ENCODE assay signal across 31 cellular contexts in genomic region chr14:77340389-77340788, GRCh38.
"Had no signal": no experiment of that assay in that cellular context is flagged by ENCODE, and none has a peak within 500 bp of the region (broad histone marks: within the 10 kb centered on the region; RNA-seq: fewer than 3 reads in every experiment).

No MANE protein-coding gene starts in this region.

- H3K4me1 ChIP-seq: spleen, suprapubic skin, testis, tibial artery, transverse colon, upper lobe of right lung, uterus had no signal

- H3K4me3 Mint-ChIP-seq: naive thymus-derived CD8-positive, alpha-beta T cell; natural killer cell treated with Interleukin-12 subunit alpha and Interleukin-12 subunit beta and Interleukin-15 and Interleukin-18, amount 100 ng/mL, for 72 hours; neural progenitor cell; stimulated activated memory B cell treated with anti-CD40 and anti-IgM and Interleukin-4, amounts not matched to agents 10 μg/mL and 1 μg/mL and 100 μg/mL, for 72 hours; stimulated activated naive CD8-positive, alpha-beta T cell treated with anti-CD3 and anti-CD28 coated beads, Interleukin-15, amount 100 ng/mL, for 72 hours; type B pancreatic cell had no signal

- H3K79me2 ChIP-seq: parathyroid adenoma had no signal

- H3K9me3 ChIP-seq: ovary, psoas muscle, spleen, suprapubic skin, testis, tibial artery, transverse colon, upper lobe of right lung, uterus had no signal

- H3K4me3 ChIP-seq: neural progenitor cell, ovary, psoas muscle, skin epidermis, smooth muscle cell, spleen, suprapubic skin, testis, tibial artery, transverse colon, upper lobe of right lung, uterus had no signal

- DNase-seq: naive thymus-derived CD8-positive, alpha-beta T cell; occipital lobe; ovary; posterior cingulate gyrus; psoas muscle; right cardiac atrium; spleen; stimulated activated CD4-positive, alpha-beta T cell treated with anti-CD3 and anti-CD28 coated beads, Interleukin-12 subunit alpha, Interleukin-12 subunit beta, amount 100 ng/mL, for 4 hours; stimulated activated CD4-positive, alpha-beta T cell treated with anti-CD3 and anti-CD28 coated beads, Interleukin-1b, Interleukin-23, amount 100 ng/mL, for 48 hours; stimulated activated CD4-positive, alpha-beta T cell treated with anti-CD3 and anti-CD28 coated beads, Interleukin-4, amount 100 ng/mL, for 1 hour; stimulated activated CD4-positive, alpha-beta T cell treated with anti-CD3 and anti-CD28 coated beads, Interleukin-4, amount 100 ng/mL, for 4 hours; stimulated activated CD8-positive, alpha-beta memory T cell treated with anti-CD3 and anti-CD28 coated beads, Interleukin-4, amount 100 ng/mL, for 48 hours; stimulated activated naive CD4-positive, alpha-beta T cell; stimulated activated naive CD8-positive, alpha-beta T cell treated with anti-CD3 and anti-CD28 coated beads, Interleukin-15, amount 100 ng/mL, for 72 hours; stimulated activated naive CD8-positive, alpha-beta T cell treated with anti-CD3 and anti-CD28 coated beads, Interleukin-15, Interleukin-2, amounts not matched to agents 100 U/mL and 50 U/mL, for 24 hours; substantia nigra; testis; tibial artery; transverse colon; upper lobe of right lung; uterus had no signal

- H3K27ac ChIP-seq: neural progenitor cell, ovary, parathyroid adenoma, psoas muscle, skin epidermis, spleen, suprapubic skin, testis, tibial artery, transverse colon, upper lobe of right lung, uterus had no signal

- ATAC-seq: naive thymus-derived CD8-positive, alpha-beta T cell; natural killer cell treated with Interleukin-12 subunit alpha and Interleukin-12 subunit beta and Interleukin-15 and Interleukin-18, amount 100 ng/mL, for 72 hours; psoas muscle; right cardiac atrium; sciatic nerve; stimulated activated memory B cell treated with anti-CD40 and anti-IgM and Interleukin-4, amounts not matched to agents 10 μg/mL and 1 μg/mL and 100 μg/mL, for 72 hours; stimulated activated naive CD8-positive, alpha-beta T cell treated with anti-CD3 and anti-CD28 coated beads, Interleukin-15, amount 100 ng/mL, for 72 hours; stimulated activated naive CD8-positive, alpha-beta T cell treated with anti-CD3 and anti-CD28 coated beads, Interleukin-15, Interleukin-2, amounts not matched to agents 100 U/mL and 50 U/mL, for 24 hours; upper lobe of right lung had no signal

- H3K4me2 ChIP-seq: neural progenitor cell, smooth muscle cell had no signal

- H3K9me3 Mint-ChIP-seq: naive thymus-derived CD8-positive, alpha-beta T cell; natural killer cell treated with Interleukin-12 subunit alpha and Interleukin-12 subunit beta and Interleukin-15 and Interleukin-18, amount 100 ng/mL, for 72 hours; neural progenitor cell; stimulated activated memory B cell treated with anti-CD40 and anti-IgM and Interleukin-4, amounts not matched to agents 10 μg/mL and 1 μg/mL and 100 μg/mL, for 72 hours; stimulated activated naive CD8-positive, alpha-beta T cell treated with anti-CD3 and anti-CD28 coated beads, Interleukin-15, amount 100 ng/mL, for 72 hours; type B pancreatic cell had no signal

- H3K36me3 ChIP-seq: neural progenitor cell, ovary, uterus had no signal

- H3K27me3 ChIP-seq: neural progenitor cell, ovary, spleen, suprapubic skin, testis, tibial artery, transverse colon, upper lobe of right lung, uterus had no signal

- H3K27me3 Mint-ChIP-seq: naive thymus-derived CD8-positive, alpha-beta T cell; natural killer cell treated with Interleukin-12 subunit alpha and Interleukin-12 subunit beta and Interleukin-15 and Interleukin-18, amount 100 ng/mL, for 72 hours; progenitor cell of endocrine pancreas; stimulated activated memory B cell treated with anti-CD40 and anti-IgM and Interleukin-4, amounts not matched to agents 10 μg/mL and 1 μg/mL and 100 μg/mL, for 72 hours; stimulated activated naive CD8-positive, alpha-beta T cell treated with anti-CD3 and anti-CD28 coated beads, Interleukin-15, amount 100 ng/mL, for 72 hours; type B pancreatic cell had no signal

- H3K4me1 Mint-ChIP-seq: naive thymus-derived CD8-positive, alpha-beta T cell; stimulated activated memory B cell treated with anti-CD40 and anti-IgM and Interleukin-4, amounts not matched to agents 10 μg/mL and 1 μg/mL and 100 μg/mL, for 72 hours; stimulated activated naive CD8-positive, alpha-beta T cell treated with anti-CD3 and anti-CD28 coated beads, Interleukin-15, amount 100 ng/mL, for 72 hours had no signal

- H3K27ac Mint-ChIP-seq: naive thymus-derived CD8-positive, alpha-beta T cell; natural killer cell treated with Interleukin-12 subunit alpha and Interleukin-12 subunit beta and Interleukin-15 and Interleukin-18, amount 100 ng/mL, for 72 hours; neural progenitor cell; progenitor cell of endocrine pancreas; stimulated activated memory B cell treated with anti-CD40 and anti-IgM and Interleukin-4, amounts not matched to agents 10 μg/mL and 1 μg/mL and 100 μg/mL, for 72 hours; stimulated activated naive CD8-positive, alpha-beta T cell treated with anti-CD3 and anti-CD28 coated beads, Interleukin-15, amount 100 ng/mL, for 72 hours; type B pancreatic cell had no signal

- H3K9ac ChIP-seq: neural progenitor cell, parathyroid adenoma had no signal

- H2AFZ ChIP-seq: neural progenitor cell, parathyroid adenoma had no signal
